Comparison of ENCODE assay signal across 8 cellular contexts in genomic region chr17:12789976-12790805, GRCh38. TPM values are rescaled to one million over a fixed set of nuclear protein-coding genes. Genes with fewer than 3 reads are reported as not detected.
A peak's percentile ranks its signal among the peaks of the same experiment; 100 is the strongest.
DNase-seq lines count a peak whose midpoint lies in the region; ATAC-seq, FAIRE-seq and TF ChIP-seq lines count a peak whose summit lies in the region.

No MANE protein-coding gene starts in this region.

- ATAC-seq in IMR-90 (ENCODE audit: low read depth) = peak; percentile 5; the same call in 1 of the 2 replicates
- ATAC-seq in lung (ENCODE audit: insufficient read depth, low FRiP score) = no peak
- ATAC-seq in HG03095 (IDR thresholded peaks at IDR 0.05; ENCODE audit: unreplicated experiment) = no peak

- H3K79me1 ChIP-seq in IMR-90 (ENCODE audit: low read depth in 1 of 2, low read length in 2 of 2) = no peaks in the 10 kb centered on the region

- TF ChIP-seq CTCF in GM06990 (IDR thresholded peaks at IDR 0.05; ENCODE audit: insufficient read depth, low read length, poor library complexity, severe bottlenecking) = no peak
- TF ChIP-seq CTCF in IMR-90 (conservative IDR thresholded peaks at IDR 0.05; ENCODE audit: low read depth, low read length) = no peak
- no peak for TF ChIP-seq CTCF in bronchial epithelial cell (IDR thresholded peaks at IDR 0.05; ENCODE audit: insufficient read depth, low read length, severe bottlenecking)
- TF ChIP-seq CTCF in lung (IDR thresholded peaks at IDR 0.05; ENCODE audit: control extremely low read depth, extremely low read depth) = no peak
- no peak for TF ChIP-seq CTCF in vagina (IDR thresholded peaks at IDR 0.05)

- no TSS peak for BruUV-seq in IMR-90 (replicated peaks; lab: Mats Ljungman, UMichigan)

- no peaks in the 10 kb centered on the region for H3K36me3 ChIP-seq in GM06990 (ENCODE audit: control insufficient read depth, insufficient read depth, low read length)
- H3K36me3 ChIP-seq in IMR-90 (ENCODE audit: control insufficient read depth, insufficient read depth, low read length) = no peaks in the 10 kb centered on the region
- no peaks in the 10 kb centered on the region for H3K36me3 ChIP-seq in bronchial epithelial cell (ENCODE audit: control insufficient read depth, insufficient read depth, low read length)
- H3K36me3 ChIP-seq in lung (ENCODE audit: control insufficient read depth in 2 of 2, insufficient read depth in 2 of 2, low read length in 2 of 2) = no peaks in the 10 kb centered on the region
- no peaks in the 10 kb centered on the region for H3K36me3 ChIP-seq in vagina

- intact Hi-C loops in IMR-90 (cut with micrococcal nuclease) (loop anchor here (10.0 kb wide), 1 partner anchor 195 kb away; no protein-coding TSS in a partner anchor), vagina (cut with DNase I) (no loop called here)

- H3K4me1 ChIP-seq in IMR-90 (ENCODE audit: control insufficient read depth, insufficient read depth, low read length) = no peaks in the 10 kb centered on the region
- peaks cover 0 to 4% of the 10 kb centered on the region in 2 donors for H3K4me1 ChIP-seq in lung (ENCODE audit: control insufficient read depth in 2 of 2, insufficient read depth in 2 of 2, low read length in 2 of 2)
- peaks cover 11% of the 10 kb centered on the region for H3K4me1 ChIP-seq in vagina

- no peak overlapping the region for H3K4ac ChIP-seq in IMR-90 (ENCODE audit: low read depth, low read length)

- CTCF ChIA-PET in IMR-90 (lab: Yijun Ruan, JAX) = interaction anchor here (0.5 to 0.6 kb wide), 2 partner anchors 252 to 1323 kb away, joined by 3 read pairs; no protein-coding TSS in a partner anchor

- H3K18ac ChIP-seq in IMR-90 (ENCODE audit: low read depth, low read length) = no peak overlapping the region

- FAIRE-seq in bronchial epithelial cell (lab: Jason Lieb, UNC) = no peak

- dilution Hi-C loops in IMR-90 (cut with HindIII; ENCODE audit: low sequenced_read_pairs, unreplicated experiment) = no loop called here

- DNase-seq in GM06990 (ENCODE audit: extremely low read depth, insufficient read length) (no peak), IMR-90 (no peak), bronchial epithelial cell (ENCODE audit: low read depth) (peak; percentile 8), lung (ENCODE audit: low spot score) (peak; percentile 31), vagina (ENCODE audit: extremely low spot score in 2 of 2) (no peak), OCI-M2 (lab: John Stamatoyannopoulos, UW; ENCODE audit: unreplicated experiment) (no peak), epidermal melanocyte (ENCODE audit: insufficient read length, low spot score) (no peak)

- H2BK5ac ChIP-seq in IMR-90 (ENCODE audit: low read depth, low read length, poor library complexity, severe bottlenecking) = no peak overlapping the region

- no peaks in the 10 kb centered on the region for H3K27me3 ChIP-seq in GM06990 (replicated peaks; ENCODE audit: control insufficient read depth, insufficient read depth, low read length)
- H3K27me3 ChIP-seq in IMR-90 (ENCODE audit: control insufficient read depth, insufficient read depth, low read length) = peaks cover 23% of the 10 kb centered on the region
- peaks cover 5% of the 10 kb centered on the region for H3K27me3 ChIP-seq in bronchial epithelial cell (ENCODE audit: control insufficient read depth, insufficient read depth, low read length)
- no peaks in the 10 kb centered on the region for H3K27me3 ChIP-seq in lung (ENCODE audit: control insufficient read depth, insufficient read depth)
- H3K27me3 ChIP-seq in vagina = no peaks in the 10 kb centered on the region

- no peak for TF ChIP-seq RAD21 in IMR-90 (IDR thresholded peaks at IDR 0.05; ENCODE audit: low read length)

- H2BK20ac ChIP-seq in IMR-90 (ENCODE audit: low read depth, low read length) = no peak overlapping the region

- no peaks in the 10 kb centered on the region for H4K20me1 ChIP-seq in IMR-90 (ENCODE audit: insufficient read depth, low read length)

- POLR2A ChIA-PET in IMR-90 (lab: Charles Lee; ENCODE audit: unreplicated experiment) = no interaction called here

- no peak overlapping the region for H3K23ac ChIP-seq in IMR-90 (ENCODE audit: low read depth, low read length)

- no peak overlapping the region for H2BK15ac ChIP-seq in IMR-90 (ENCODE audit: low read depth, low read length)

- 4% methylated on average over 12 of the region's 40 CpGs; no CpG with 5 or more reads in 1 of the 2 experiments for WGBS in IMR-90 (ENCODE audit: extremely low coverage in 2 of 2, insufficient read length in 1 of 2), 2 experiments
- WGBS in lung, 2 donors = 4 to 6% methylated on average over 40 of the region's 40 CpGs

- peak overlapping the region; percentile 74 for H2AK9ac ChIP-seq in IMR-90 (replicated peaks; ENCODE audit: low read depth, low read length, poor library complexity)

- no peaks in the 10 kb centered on the region for H3K9me3 ChIP-seq in IMR-90 (ENCODE audit: control insufficient read depth, insufficient read depth, low read length)
- no peaks in the 10 kb centered on the region for H3K9me3 ChIP-seq in lung (ENCODE audit: control insufficient read depth in 2 of 2, insufficient read depth in 1 of 2, low read length in 1 of 2)
- no peaks in the 10 kb centered on the region for H3K9me3 ChIP-seq in vagina

- H2AK5ac ChIP-seq in IMR-90 (ENCODE audit: low read depth, low read length) = no peak overlapping the region

- H3K56ac ChIP-seq in IMR-90 (ENCODE audit: extremely low read depth, insufficient read depth, low read length) = no peak overlapping the region

- 0 out of 2 replicates have a peak overlapping the region, but pooled peaks have one; percentile 33 for H3K9ac ChIP-seq in IMR-90 (ENCODE audit: low read depth, low read length)

- H3K4me3 ChIP-seq in GM06990 (replicated peaks; ENCODE audit: low read depth, low read length) (peak overlapping the region; percentile 83), IMR-90 (ENCODE audit: insufficient read depth, low read depth, low read length) (peak overlapping the region; percentile 68), bronchial epithelial cell (ENCODE audit: low read depth, low read length) (peak overlapping the region; percentile 51), lung (peak overlapping the region; percentile 43), vagina (peak overlapping the region; percentile 66 to 69)

- peak overlapping the region; percentile 91 for H3K4me2 ChIP-seq in IMR-90 (ENCODE audit: low read depth, low read length)

- no peak overlapping the region for H4K8ac ChIP-seq in IMR-90 (ENCODE audit: low read depth in 2 of 2, low read length in 2 of 2)

- peak overlapping the region; percentile 95 for H2AFZ ChIP-seq in IMR-90 (replicated peaks; ENCODE audit: low read length, poor library complexity)

- TF ChIP-seq POLR2A in IMR-90 (IDR thresholded peaks at IDR 0.05; ENCODE audit: low read depth, low read length) = no peak
- TF ChIP-seq POLR2A in vagina (IDR thresholded peaks at IDR 0.05) = no peak

- H4K91ac ChIP-seq in IMR-90 (ENCODE audit: insufficient read depth, low read depth, low read length) = no peak overlapping the region

- in situ Hi-C loops in IMR-90 (cut with MboI; ENCODE audit: low sequenced_read_pairs) = no loop called here

- no peaks in the 10 kb centered on the region for H3K9me1 ChIP-seq in IMR-90 (ENCODE audit: insufficient read depth, low read length)

- H2BK120ac ChIP-seq in IMR-90 (ENCODE audit: low read depth, low read length) = no peak overlapping the region

- H4K5ac ChIP-seq in IMR-90 (ENCODE audit: low read depth, low read length) = no peak overlapping the region

- no peak overlapping the region for H3K14ac ChIP-seq in IMR-90 (replicated peaks; ENCODE audit: low read depth, low read length)

- H3K27ac ChIP-seq in IMR-90 (ENCODE audit: insufficient read depth, low read length) (no peak overlapping the region), lung (ENCODE audit: low read depth in 1 of 2, low read length in 1 of 2) (peak overlapping the region in 1 of 2 donors; percentile 82), vagina (peak overlapping the region; percentile 63)

TF ChIP-seq in IMR-90, 13 proteins besides CTCF, POLR2A, EP300 and RAD21:
- TF ChIP-seq RCOR1 (IDR thresholded peaks at IDR 0.05; ENCODE audit: insufficient replicate concordance, low read length) (no peak), CEBPB (IDR thresholded peaks at IDR 0.05; ENCODE audit: low read depth, low read length) (no peak), RFX5 (IDR thresholded peaks at IDR 0.05; ENCODE audit: low read depth, low read length) (no peak), MAZ (IDR thresholded peaks at IDR 0.05; ENCODE audit: borderline replicate concordance, low read depth, low read length) (no peak), MXI1 (IDR thresholded peaks at IDR 0.05; ENCODE audit: borderline replicate concordance, low read depth, low read length) (no peak)
- TF ChIP-seq, protein P1, sequence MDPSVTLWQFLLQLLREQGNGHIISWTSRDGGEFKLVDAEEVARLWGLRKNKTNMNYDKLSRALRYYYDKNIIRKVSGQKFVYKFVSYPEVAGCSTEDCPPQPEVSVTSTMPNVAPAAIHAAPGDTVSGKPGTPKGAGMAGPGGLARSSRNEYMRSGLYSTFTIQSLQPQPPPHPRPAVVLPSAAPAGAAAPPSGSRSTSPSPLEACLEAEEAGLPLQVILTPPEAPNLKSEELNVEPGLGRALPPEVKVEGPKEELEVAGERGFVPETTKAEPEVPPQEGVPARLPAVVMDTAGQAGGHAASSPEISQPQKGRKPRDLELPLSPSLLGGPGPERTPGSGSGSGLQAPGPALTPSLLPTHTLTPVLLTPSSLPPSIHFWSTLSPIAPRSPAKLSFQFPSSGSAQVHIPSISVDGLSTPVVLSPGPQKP (IDR thresholded peaks at IDR 0.05; ENCODE audit: borderline replicate concordance, low read depth, low read length) = no peak

RNA-seq across cellular contexts. Expression of gene ARHGAP44, which starts 0.9 kb away (rescaled TPM):
- total RNA-seq in IMR-90 (2012; rRNA removed) = 0.54 and 1.1 TPM in 2 replicates
- 1.0 and 1.2 TPM in 2 replicates for polyA plus RNA-seq in IMR-90 (2012; rRNA removed)
- polyA plus RNA-seq in IMR-90 (2012; cell fraction: cytosol; rRNA removed) = 0.67 and 0.75 TPM in 2 replicates
- polyA plus RNA-seq in IMR-90 (2012; cell fraction: nucleus; rRNA removed; ENCODE audit: low replicate concordance) = 2.3 and 2.6 TPM in 2 replicates
- 0.79 and 1.7 TPM in 2 replicates for total RNA-seq in bronchial epithelial cell
- 10 to 100 TPM; 28.3 to 37.5 TPM for total RNA-seq in lung
- polyA plus RNA-seq in lung = 10 to 100 TPM; 12.1 to 12.2 TPM
- 3.2 TPM for total RNA-seq in vagina

Comparison
In these comparisons a context has a peak if more than half of its experiments do, and no peak if none do; other contexts are left out.
1. DNase-seq: peak in bronchial epithelial cell (single experiment) and lung (single experiment); none in GM06990 (single experiment), IMR-90 (single experiment), vagina (0 of 2), OCI-M2 (single experiment) and epidermal melanocyte (single experiment).
2. Peak in every context shown above with its lines, with median percentiles within 50 percentile points of each other: H3K4me3 ChIP-seq.